14 cellular contexts compared by ENCODE assay signal in the genomic region with DNA sequence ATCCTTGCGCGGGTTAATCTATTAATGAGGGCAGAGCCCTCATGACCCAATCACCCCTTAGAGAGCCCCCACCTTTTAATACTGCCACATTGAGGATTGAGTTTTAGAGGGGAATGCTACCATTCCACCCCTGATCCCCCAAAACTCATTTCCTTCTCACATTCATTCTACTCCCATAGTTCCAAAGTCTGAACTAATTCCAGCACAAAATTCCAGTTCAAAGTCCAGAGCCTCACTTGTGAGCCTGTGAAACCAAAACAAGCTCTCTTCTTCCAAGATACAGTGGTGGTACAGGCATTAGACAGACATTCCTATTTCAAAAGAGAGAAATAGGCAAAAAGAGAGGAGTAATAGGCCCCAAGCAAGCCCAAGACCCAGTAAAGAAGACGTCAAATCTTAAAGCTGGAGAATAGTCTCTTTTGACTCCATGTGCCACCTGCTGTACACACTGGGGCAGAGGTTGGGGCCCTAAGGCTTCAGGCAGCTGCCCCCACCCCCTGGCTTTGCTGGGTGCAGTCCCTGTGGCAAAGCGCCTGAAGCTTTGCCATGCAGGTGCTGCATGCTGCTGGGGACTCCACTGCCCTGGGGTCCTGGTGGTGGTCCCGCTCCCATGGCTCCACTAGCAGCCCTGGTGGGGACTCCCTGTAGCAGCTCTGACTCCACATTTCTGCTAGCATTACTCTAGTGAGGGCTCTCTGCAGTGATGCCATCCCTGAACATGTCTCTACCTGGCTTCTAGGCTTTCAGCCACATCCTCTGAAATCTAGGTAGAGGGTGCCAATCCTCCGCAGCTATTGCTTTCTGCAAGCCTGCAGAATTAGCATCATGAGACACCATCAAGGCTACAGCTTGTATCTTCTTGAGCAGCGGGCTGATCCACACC. TPM values are rescaled to one million over a fixed set of nuclear protein-coding genes. Genes with fewer than 3 reads are reported as not detected.
DNase-seq lines count a peak whose midpoint lies in the region; ATAC-seq and TF ChIP-seq lines count a peak whose summit lies in the region.
"Had no signal": no experiment of that assay in that cellular context is flagged by ENCODE, and none has a peak within 500 bp of the region (broad histone marks: within the 10 kb centered on the region; RNA-seq: fewer than 3 reads in every experiment).

No MANE protein-coding gene starts in this region.

- no peaks in the 10 kb centered on the region for H3K27me3 Mint-ChIP-seq in T-cell
- H3K27me3 Mint-ChIP-seq in activated CD8-positive, alpha-beta memory T cell treated with anti-CD3 and anti-CD28 coated beads, Interleukin-2, amount 10 ng/mL, durations not matched to agents 7 days and 5 days = peaks cover 4% of the 10 kb centered on the region

- ATAC-seq in T-cell (replicated peaks in 1 of 4) (peak; percentile 50 to 70 (median 60)), upper lobe of right lung (peak; percentile 60)
- ATAC-seq in activated CD8-positive, alpha-beta memory T cell treated with anti-CD3 and anti-CD28 coated beads, Interleukin-2, amount 10 ng/mL, durations not matched to agents 7 days and 5 days = no peak
- no peak for ATAC-seq in activated CD4-positive, CD25-positive, alpha-beta regulatory T cell treated with anti-CD3 and anti-CD28 coated beads, Interleukin-2, amount 50 U/mL, for 24 hours

- H3K4me1 Mint-ChIP-seq in T-cell = peaks cover 0 to 19% (median 14%) of the 10 kb centered on the region in 3 donors
- H3K4me1 Mint-ChIP-seq in activated CD8-positive, alpha-beta memory T cell treated with anti-CD3 and anti-CD28 coated beads, Interleukin-2, amount 10 ng/mL, durations not matched to agents 7 days and 5 days = no peaks in the 10 kb centered on the region

- intact Hi-C loops in upper lobe of right lung (cut with DNase I) = no loop called here

- no peak overlapping the region for H3K4me3 ChIP-seq in upper lobe of right lung
- H3K4me3 ChIP-seq: colonic mucosa, ovary had no signal

- no peaks in the 10 kb centered on the region for H3K4me1 ChIP-seq in upper lobe of right lung

- no peaks in the 10 kb centered on the region for H3K36me3 Mint-ChIP-seq in T-cell
- H3K36me3 Mint-ChIP-seq in activated CD8-positive, alpha-beta memory T cell treated with anti-CD3 and anti-CD28 coated beads, Interleukin-2, amount 10 ng/mL, durations not matched to agents 7 days and 5 days = peaks cover 1% of the 10 kb centered on the region

- H3K4me3 Mint-ChIP-seq in T-cell = no peak overlapping the region
- H3K4me3 Mint-ChIP-seq in activated CD8-positive, alpha-beta memory T cell treated with anti-CD3 and anti-CD28 coated beads, Interleukin-2, amount 10 ng/mL, durations not matched to agents 7 days and 5 days = no peak overlapping the region

- CTCF ChIA-PET in T-cell (lab: Charles Lee) = interaction anchor here (0.5 to 0.9 kb wide), 4 partner anchors 156 to 216 kb away, joined by 3 to 5 read pairs (median 3); no protein-coding TSS in a partner anchor
- CTCF ChIA-PET in activated CD8-positive, alpha-beta memory T cell treated with anti-CD3 and anti-CD28 coated beads, Interleukin-2, amount 10 ng/mL, durations not matched to agents 7 days and 5 days (lab: Charles Lee) = interaction anchor here (0.8 to 1.7 kb wide), 5 partner anchors 14 to 267 kb away, joined by 3 to 6 read pairs (median 4); no protein-coding TSS in a partner anchor

- peak; percentile 14 for TF ChIP-seq CTCF in upper lobe of right lung (IDR thresholded peaks at IDR 0.05)

- H3K36me3 ChIP-seq in upper lobe of right lung = no peaks in the 10 kb centered on the region
- H3K36me3 ChIP-seq: colonic mucosa, ovary had no signal

- H3K9me3 ChIP-seq in upper lobe of right lung = no peaks in the 10 kb centered on the region
- H3K9me3 ChIP-seq: colonic mucosa, ovary had no signal

- peak; percentile 9 for DNase-seq in stimulated activated CD4-positive, alpha-beta T cell treated with anti-CD3 and anti-CD28 coated beads, Interleukin-1b, Interleukin-23, amount 100 ng/mL, for 48 hours
- DNase-seq in stimulated activated CD4-positive, alpha-beta T cell treated with anti-CD3 and anti-CD28 coated beads, Interleukin-15, amount 100 ng/mL, for 24 hours = no peak
- DNase-seq in T-cell (peak in 16 of 34 experiments; percentile 5 to 32 (median 19)), germinal center (ENCODE audit: low spot score) (peak; percentile 21), upper lobe of right lung (no peak), dedifferentiated amniotic fluid mesenchymal stem cell (ENCODE audit: extremely low spot score) (no peak)
- DNase-seq in activated CD8-positive, alpha-beta memory T cell treated with anti-CD3 and anti-CD28 coated beads, Interleukin-2, amount 10 ng/mL, durations not matched to agents 7 days and 5 days = no peak
- DNase-seq: AML-193, colonic mucosa, GF-D8, left cardiac atrium, NCI-H1092 treated with DMSO at 0.1 percent for 48 hours, ovary had no signal

- POLR2A ChIA-PET in T-cell (lab: Charles Lee) = interaction anchor here in 1 of 2 donors (0.5 kb wide), 2 partner anchors 171 to 377 kb away, joined by 4 to 11 read pairs; no protein-coding TSS in a partner anchor

- H3K27me3 ChIP-seq in upper lobe of right lung = no peaks in the 10 kb centered on the region
- H3K27me3 ChIP-seq: colonic mucosa, ovary had no signal

- no peaks in the 10 kb centered on the region for H3K9me3 Mint-ChIP-seq in T-cell
- no peaks in the 10 kb centered on the region for H3K9me3 Mint-ChIP-seq in activated CD8-positive, alpha-beta memory T cell treated with anti-CD3 and anti-CD28 coated beads, Interleukin-2, amount 10 ng/mL, durations not matched to agents 7 days and 5 days (ENCODE audit: low read depth)

- peak overlapping the region in 1 of 2 donors; percentile 6 for H3K27ac Mint-ChIP-seq in T-cell
- H3K27ac Mint-ChIP-seq in activated CD8-positive, alpha-beta memory T cell treated with anti-CD3 and anti-CD28 coated beads, Interleukin-2, amount 10 ng/mL, durations not matched to agents 7 days and 5 days = no peak overlapping the region

- no peak overlapping the region for H3K27ac ChIP-seq in upper lobe of right lung
- H3K27ac ChIP-seq: colonic mucosa, ovary had no signal

RNA-seq across cellular contexts. Expression of a gene that starts 41.3 kb away (rescaled TPM):
- total RNA-seq in T-cell (1 to 10 TPM; 1.5 to 2.6 (median 2.1) TPM), upper lobe of right lung (17.2 TPM)
- total RNA-seq in activated CD8-positive, alpha-beta memory T cell treated with anti-CD3 and anti-CD28 coated beads, Interleukin-2, amount 10 ng/mL, durations not matched to agents 7 days and 5 days = 1 to 10 TPM; 2.1 TPM

Comparison
In these comparisons a context has a peak if more than half of its experiments do, and no peak if none do; other contexts are left out.
1. DNase-seq: peak in stimulated activated CD4-positive, alpha-beta T cell treated with anti-CD3 and anti-CD28 coated beads, Interleukin-1b, Interleukin-23, amount 100 ng/mL, for 48 hours (single experiment) and germinal center (single experiment); none in stimulated activated CD4-positive, alpha-beta T cell treated with anti-CD3 and anti-CD28 coated beads, Interleukin-15, amount 100 ng/mL, for 24 hours (single experiment), upper lobe of right lung (single experiment), dedifferentiated amniotic fluid mesenchymal stem cell (single experiment) and activated CD8-positive, alpha-beta memory T cell treated with anti-CD3 and anti-CD28 coated beads, Interleukin-2, amount 10 ng/mL, durations not matched to agents 7 days and 5 days (single experiment).
2. ATAC-seq: peak in T-cell (4 of 4) and upper lobe of right lung (single experiment); none in activated CD8-positive, alpha-beta memory T cell treated with anti-CD3 and anti-CD28 coated beads, Interleukin-2, amount 10 ng/mL, durations not matched to agents 7 days and 5 days (single experiment) and activated CD4-positive, CD25-positive, alpha-beta regulatory T cell treated with anti-CD3 and anti-CD28 coated beads, Interleukin-2, amount 50 U/mL, for 24 hours (0 of 2).